Comparison of ENCODE assay signal across 1 cellular context in the genomic region with DNA sequence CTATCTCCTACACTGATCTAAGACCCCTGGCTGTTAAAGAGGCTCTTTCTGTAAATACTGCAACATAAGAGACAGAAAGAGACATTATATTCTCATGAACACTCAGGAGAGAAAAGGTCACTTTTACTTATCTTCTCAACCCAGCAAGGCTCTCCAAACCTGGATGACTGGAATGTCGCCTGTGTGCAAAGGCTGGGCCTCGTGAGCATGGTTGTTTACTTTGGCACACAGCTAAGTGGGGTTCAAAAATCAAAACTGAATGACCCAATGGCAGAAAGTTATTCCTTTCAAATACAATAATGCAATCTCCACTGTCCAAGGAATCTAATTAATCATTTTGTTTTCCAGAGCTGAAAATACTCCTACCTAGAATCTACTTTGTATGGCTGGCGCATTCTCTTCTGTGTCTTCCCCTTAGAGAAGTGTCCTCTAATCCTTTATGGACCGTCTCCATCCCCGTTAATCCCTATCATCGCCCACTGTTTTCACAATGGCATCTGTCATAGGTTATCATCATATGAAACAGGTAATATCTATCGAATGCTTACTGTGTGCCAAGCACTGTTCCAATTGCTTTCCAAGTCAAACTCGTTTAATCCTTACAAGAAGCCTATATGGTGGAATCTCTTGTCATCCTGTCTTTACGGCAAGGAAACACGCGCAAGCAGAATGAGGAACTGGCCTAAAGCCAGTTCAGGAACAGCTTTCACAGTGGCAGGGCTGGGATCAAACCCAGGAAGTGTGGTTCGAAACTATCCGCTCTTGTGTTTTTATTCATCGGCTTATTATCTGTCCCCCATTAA.
TF ChIP-seq lines count a peak whose summit lies in the region.

No MANE protein-coding gene starts in this region.

TF ChIP-seq in K562, 482 proteins besides CTCF, POLR2A, EP300 and RAD21:
- peak; percentile 87 for TF ChIP-seq NFIC (IDR thresholded peaks at IDR 0.05)
- TF ChIP-seq ZNF57 (CRISPR knock-in tag; IDR thresholded peaks at IDR 0.05), result no peak
- TF ChIP-seq HLTF (IDR thresholded peaks at IDR 0.05), result no peak
- TF ChIP-seq, protein P1, sequence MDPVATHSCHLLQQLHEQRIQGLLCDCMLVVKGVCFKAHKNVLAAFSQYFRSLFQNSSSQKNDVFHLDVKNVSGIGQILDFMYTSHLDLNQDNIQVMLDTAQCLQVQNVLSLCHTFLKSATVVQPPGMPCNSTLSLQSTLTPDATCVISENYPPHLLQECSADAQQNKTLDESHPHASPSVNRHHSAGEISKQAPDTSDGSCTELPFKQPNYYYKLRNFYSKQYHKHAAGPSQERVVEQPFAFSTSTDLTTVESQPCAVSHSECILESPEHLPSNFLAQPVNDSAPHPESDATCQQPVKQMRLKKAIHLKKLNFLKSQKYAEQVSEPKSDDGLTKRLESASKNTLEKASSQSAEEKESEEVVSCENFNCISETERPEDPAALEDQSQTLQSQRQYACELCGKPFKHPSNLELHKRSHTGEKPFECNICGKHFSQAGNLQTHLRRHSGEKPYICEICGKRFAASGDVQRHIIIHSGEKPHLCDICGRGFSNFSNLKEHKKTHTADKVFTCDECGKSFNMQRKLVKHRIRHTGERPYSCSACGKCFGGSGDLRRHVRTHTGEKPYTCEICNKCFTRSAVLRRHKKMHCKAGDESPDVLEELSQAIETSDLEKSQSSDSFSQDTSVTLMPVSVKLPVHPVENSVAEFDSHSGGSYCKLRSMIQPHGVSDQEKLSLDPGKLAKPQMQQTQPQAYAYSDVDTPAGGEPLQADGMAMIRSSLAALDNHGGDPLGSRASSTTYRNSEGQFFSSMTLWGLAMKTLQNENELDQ (CRISPR knock-in tag; IDR thresholded peaks at IDR 0.05; ENCODE audit: borderline replicate concordance), result no peak
- TF ChIP-seq, protein P2, sequence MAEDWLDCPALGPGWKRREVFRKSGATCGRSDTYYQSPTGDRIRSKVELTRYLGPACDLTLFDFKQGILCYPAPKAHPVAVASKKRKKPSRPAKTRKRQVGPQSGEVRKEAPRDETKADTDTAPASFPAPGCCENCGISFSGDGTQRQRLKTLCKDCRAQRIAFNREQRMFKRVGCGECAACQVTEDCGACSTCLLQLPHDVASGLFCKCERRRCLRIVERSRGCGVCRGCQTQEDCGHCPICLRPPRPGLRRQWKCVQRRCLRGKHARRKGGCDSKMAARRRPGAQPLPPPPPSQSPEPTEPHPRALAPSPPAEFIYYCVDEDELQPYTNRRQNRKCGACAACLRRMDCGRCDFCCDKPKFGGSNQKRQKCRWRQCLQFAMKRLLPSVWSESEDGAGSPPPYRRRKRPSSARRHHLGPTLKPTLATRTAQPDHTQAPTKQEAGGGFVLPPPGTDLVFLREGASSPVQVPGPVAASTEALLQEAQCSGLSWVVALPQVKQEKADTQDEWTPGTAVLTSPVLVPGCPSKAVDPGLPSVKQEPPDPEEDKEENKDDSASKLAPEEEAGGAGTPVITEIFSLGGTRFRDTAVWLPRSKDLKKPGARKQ (CRISPR knock-in tag; IDR thresholded peaks at IDR 0.05), result 0 out of 2 replicates have a peak, but pooled peaks have one; percentile 16
- TF ChIP-seq FOXA3 (CRISPR knock-in tag; conservative IDR thresholded peaks at IDR 0.05 in 1 of 2, IDR thresholded peaks at IDR 0.05 in 1 of 2), result peak in 1 of 2 experiments; percentile 47; a peak in 1 of 4 replicates
- TF ChIP-seq, protein P3, sequence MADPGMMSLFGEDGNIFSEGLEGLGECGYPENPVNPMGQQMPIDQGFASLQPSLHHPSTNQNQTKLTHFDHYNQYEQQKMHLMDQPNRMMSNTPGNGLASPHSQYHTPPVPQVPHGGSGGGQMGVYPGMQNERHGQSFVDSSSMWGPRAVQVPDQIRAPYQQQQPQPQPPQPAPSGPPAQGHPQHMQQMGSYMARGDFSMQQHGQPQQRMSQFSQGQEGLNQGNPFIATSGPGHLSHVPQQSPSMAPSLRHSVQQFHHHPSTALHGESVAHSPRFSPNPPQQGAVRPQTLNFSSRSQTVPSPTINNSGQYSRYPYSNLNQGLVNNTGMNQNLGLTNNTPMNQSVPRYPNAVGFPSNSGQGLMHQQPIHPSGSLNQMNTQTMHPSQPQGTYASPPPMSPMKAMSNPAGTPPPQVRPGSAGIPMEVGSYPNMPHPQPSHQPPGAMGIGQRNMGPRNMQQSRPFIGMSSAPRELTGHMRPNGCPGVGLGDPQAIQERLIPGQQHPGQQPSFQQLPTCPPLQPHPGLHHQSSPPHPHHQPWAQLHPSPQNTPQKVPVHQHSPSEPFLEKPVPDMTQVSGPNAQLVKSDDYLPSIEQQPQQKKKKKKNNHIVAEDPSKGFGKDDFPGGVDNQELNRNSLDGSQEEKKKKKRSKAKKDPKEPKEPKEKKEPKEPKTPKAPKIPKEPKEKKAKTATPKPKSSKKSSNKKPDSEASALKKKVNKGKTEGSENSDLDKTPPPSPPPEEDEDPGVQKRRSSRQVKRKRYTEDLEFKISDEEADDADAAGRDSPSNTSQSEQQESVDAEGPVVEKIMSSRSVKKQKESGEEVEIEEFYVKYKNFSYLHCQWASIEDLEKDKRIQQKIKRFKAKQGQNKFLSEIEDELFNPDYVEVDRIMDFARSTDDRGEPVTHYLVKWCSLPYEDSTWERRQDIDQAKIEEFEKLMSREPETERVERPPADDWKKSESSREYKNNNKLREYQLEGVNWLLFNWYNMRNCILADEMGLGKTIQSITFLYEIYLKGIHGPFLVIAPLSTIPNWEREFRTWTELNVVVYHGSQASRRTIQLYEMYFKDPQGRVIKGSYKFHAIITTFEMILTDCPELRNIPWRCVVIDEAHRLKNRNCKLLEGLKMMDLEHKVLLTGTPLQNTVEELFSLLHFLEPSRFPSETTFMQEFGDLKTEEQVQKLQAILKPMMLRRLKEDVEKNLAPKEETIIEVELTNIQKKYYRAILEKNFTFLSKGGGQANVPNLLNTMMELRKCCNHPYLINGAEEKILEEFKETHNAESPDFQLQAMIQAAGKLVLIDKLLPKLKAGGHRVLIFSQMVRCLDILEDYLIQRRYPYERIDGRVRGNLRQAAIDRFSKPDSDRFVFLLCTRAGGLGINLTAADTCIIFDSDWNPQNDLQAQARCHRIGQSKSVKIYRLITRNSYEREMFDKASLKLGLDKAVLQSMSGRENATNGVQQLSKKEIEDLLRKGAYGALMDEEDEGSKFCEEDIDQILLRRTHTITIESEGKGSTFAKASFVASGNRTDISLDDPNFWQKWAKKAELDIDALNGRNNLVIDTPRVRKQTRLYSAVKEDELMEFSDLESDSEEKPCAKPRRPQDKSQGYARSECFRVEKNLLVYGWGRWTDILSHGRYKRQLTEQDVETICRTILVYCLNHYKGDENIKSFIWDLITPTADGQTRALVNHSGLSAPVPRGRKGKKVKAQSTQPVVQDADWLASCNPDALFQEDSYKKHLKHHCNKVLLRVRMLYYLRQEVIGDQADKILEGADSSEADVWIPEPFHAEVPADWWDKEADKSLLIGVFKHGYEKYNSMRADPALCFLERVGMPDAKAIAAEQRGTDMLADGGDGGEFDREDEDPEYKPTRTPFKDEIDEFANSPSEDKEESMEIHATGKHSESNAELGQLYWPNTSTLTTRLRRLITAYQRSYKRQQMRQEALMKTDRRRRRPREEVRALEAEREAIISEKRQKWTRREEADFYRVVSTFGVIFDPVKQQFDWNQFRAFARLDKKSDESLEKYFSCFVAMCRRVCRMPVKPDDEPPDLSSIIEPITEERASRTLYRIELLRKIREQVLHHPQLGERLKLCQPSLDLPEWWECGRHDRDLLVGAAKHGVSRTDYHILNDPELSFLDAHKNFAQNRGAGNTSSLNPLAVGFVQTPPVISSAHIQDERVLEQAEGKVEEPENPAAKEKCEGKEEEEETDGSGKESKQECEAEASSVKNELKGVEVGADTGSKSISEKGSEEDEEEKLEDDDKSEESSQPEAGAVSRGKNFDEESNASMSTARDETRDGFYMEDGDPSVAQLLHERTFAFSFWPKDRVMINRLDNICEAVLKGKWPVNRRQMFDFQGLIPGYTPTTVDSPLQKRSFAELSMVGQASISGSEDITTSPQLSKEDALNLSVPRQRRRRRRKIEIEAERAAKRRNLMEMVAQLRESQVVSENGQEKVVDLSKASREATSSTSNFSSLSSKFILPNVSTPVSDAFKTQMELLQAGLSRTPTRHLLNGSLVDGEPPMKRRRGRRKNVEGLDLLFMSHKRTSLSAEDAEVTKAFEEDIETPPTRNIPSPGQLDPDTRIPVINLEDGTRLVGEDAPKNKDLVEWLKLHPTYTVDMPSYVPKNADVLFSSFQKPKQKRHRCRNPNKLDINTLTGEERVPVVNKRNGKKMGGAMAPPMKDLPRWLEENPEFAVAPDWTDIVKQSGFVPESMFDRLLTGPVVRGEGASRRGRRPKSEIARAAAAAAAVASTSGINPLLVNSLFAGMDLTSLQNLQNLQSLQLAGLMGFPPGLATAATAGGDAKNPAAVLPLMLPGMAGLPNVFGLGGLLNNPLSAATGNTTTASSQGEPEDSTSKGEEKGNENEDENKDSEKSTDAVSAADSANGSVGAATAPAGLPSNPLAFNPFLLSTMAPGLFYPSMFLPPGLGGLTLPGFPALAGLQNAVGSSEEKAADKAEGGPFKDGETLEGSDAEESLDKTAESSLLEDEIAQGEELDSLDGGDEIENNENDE (IDR thresholded peaks at IDR 0.05; ENCODE audit: low read depth, low read length), result peak; percentile 53
- TF ChIP-seq ZNF347 (CRISPR knock-in tag; IDR thresholded peaks at IDR 0.05; ENCODE audit: low read depth), result no peak
- TF ChIP-seq ZFX (CRISPR knock-in tag; IDR thresholded peaks at IDR 0.05), result no peak
- TF ChIP-seq CBFA2T3 (IDR thresholded peaks at IDR 0.05), result 0 out of 2 replicates have a peak, but pooled peaks have one; percentile 6
- 0 out of 4 replicates have a peak, but pooled peaks of 1 of the 2 experiments have one; percentile 16 for TF ChIP-seq NRF1 (conservative IDR thresholded peaks at IDR 0.05 in 1 of 2, IDR thresholded peaks at IDR 0.05 in 1 of 2)
- no peak for TF ChIP-seq STAG1 (CRISPR knock-in tag; IDR thresholded peaks at IDR 0.05; ENCODE audit: borderline replicate concordance)
- peak; percentile 96 for TF ChIP-seq SPI1 (IDR thresholded peaks at IDR 0.05; ENCODE audit: borderline replicate concordance, low read depth, low read length)
- TF ChIP-seq, protein P4, sequence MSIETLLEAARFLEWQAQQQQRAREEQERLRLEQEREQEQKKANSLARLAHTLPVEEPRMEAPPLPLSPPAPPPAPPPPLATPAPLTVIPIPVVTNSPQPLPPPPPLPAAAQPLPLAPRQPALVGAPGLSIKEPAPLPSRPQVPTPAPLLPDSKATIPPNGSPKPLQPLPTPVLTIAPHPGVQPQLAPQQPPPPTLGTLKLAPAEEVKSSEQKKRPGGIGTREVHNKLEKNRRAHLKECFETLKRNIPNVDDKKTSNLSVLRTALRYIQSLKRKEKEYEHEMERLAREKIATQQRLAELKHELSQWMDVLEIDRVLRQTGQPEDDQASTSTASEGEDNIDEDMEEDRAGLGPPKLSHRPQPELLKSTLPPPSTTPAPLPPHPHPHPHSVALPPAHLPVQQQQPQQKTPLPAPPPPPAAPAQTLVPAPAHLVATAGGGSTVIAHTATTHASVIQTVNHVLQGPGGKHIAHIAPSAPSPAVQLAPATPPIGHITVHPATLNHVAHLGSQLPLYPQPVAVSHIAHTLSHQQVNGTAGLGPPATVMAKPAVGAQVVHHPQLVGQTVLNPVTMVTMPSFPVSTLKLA (conservative IDR thresholded peaks at IDR 0.05), result peak in 1 of 2 experiments; percentile 30; a peak in 1 of 4 replicates
- no peak for TF ChIP-seq PRMT5 (CRISPR knock-in tag; IDR thresholded peaks at IDR 0.05)
- TF ChIP-seq TSC22D4 (tag; IDR thresholded peaks at IDR 0.05), result no peak
- TF ChIP-seq, protein P5, sequence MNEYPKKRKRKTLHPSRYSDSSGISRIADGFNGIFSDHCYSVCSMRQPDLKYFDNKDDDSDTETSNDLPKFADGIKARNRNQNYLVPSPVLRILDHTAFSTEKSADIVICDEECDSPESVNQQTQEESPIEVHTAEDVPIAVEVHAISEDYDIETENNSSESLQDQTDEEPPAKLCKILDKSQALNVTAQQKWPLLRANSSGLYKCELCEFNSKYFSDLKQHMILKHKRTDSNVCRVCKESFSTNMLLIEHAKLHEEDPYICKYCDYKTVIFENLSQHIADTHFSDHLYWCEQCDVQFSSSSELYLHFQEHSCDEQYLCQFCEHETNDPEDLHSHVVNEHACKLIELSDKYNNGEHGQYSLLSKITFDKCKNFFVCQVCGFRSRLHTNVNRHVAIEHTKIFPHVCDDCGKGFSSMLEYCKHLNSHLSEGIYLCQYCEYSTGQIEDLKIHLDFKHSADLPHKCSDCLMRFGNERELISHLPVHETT (CRISPR knock-in tag; conservative IDR thresholded peaks at IDR 0.05 in 1 of 2, IDR thresholded peaks at IDR 0.05 in 1 of 2), result peak in 1 of 2 experiments; percentile 5; a peak in 1 of 4 replicates
- TF ChIP-seq RFX7 (CRISPR knock-in tag; IDR thresholded peaks at IDR 0.05), result no peak
TF ChIP-seq in K562: peak in this region for 9.
